Comparison of ENCODE assay signal across 26 cellular contexts in genomic region chr10:31116226-31116625, GRCh38.
"Had no signal": no experiment of that assay in that cellular context is flagged by ENCODE, and none has a peak within 500 bp of the region (broad histone marks: within the 10 kb centered on the region; RNA-seq: fewer than 3 reads in every experiment).

No MANE protein-coding gene starts in this region.

- H3K9me3 ChIP-seq: pancreas, psoas muscle, sigmoid colon, uterus had no signal

- H3K4me3 Mint-ChIP-seq: activated T-helper 17 cell treated with anti-CD3 and anti-CD28 coated beads, Interleukin-2, amount 50 U/mL, for 72 hours; naive thymus-derived CD4-positive, alpha-beta T cell; type B pancreatic cell had no signal

- H3K4me1 ChIP-seq: psoas muscle, uterus had no signal

- H3K27me3 ChIP-seq: esophagus squamous epithelium, pancreas, sigmoid colon, uterus had no signal

- H3K27me3 Mint-ChIP-seq: activated T-helper 17 cell treated with anti-CD3 and anti-CD28 coated beads, Interleukin-2, amount 50 U/mL, for 72 hours; type B pancreatic cell had no signal

- H3K4me1 Mint-ChIP-seq: activated T-helper 17 cell treated with anti-CD3 and anti-CD28 coated beads, Interleukin-2, amount 50 U/mL, for 72 hours had no signal

- H3K9me3 Mint-ChIP-seq: activated T-helper 17 cell treated with anti-CD3 and anti-CD28 coated beads, Interleukin-2, amount 50 U/mL, for 72 hours had no signal

- H3K27ac Mint-ChIP-seq: activated T-helper 17 cell treated with anti-CD3 and anti-CD28 coated beads, Interleukin-2, amount 50 U/mL, for 72 hours; naive thymus-derived CD4-positive, alpha-beta T cell; type B pancreatic cell had no signal

- H3K4me3 ChIP-seq: esophagus squamous epithelium, pancreas, psoas muscle, sigmoid colon, uterus had no signal

- H3K36me3 ChIP-seq: esophagus squamous epithelium, pancreas, sigmoid colon, uterus had no signal

- DNase-seq: activated CD4-positive, alpha-beta T cell treated with anti-CD3 and anti-CD28 coated beads for 4 hours; activated CD4-positive, alpha-beta T cell treated with anti-CD3 and anti-CD28 coated beads, Interleukin-2, amount 50 U/mL, for 4 hours; activated CD8-positive, alpha-beta memory T cell treated with anti-CD3 and anti-CD28 coated beads, Interleukin-2, amount 50 U/mL, for 4 hours; activated gamma-delta T cell treated with Interleukin-2 at 50 U/mL for 16 hours; activated naive CD4-positive, alpha-beta T cell treated with anti-CD3 and anti-CD28 coated beads, Interleukin-2, amount 50 U/mL, for 16 hours; activated T-cell treated with anti-CD3 and anti-CD28 coated beads, Interleukin-2, amount 50 U/mL, for 1 hour; dermis blood vessel endothelial cell; effector CD4-positive, alpha-beta T cell; esophagus squamous epithelium; glutamatergic neuron; hippocampal formation; left cardiac atrium; left ventricle myocardium superior; midbrain; naive thymus-derived CD4-positive, alpha-beta T cell; nucleus accumbens; pancreas; psoas muscle; sigmoid colon; small intestine; stimulated activated CD4-positive, alpha-beta T cell treated with anti-CD3 and anti-CD28 coated beads, Interleukin-4, amount 100 ng/mL, for 24 hours; stimulated activated naive CD4-positive, alpha-beta T cell; uterus had no signal

- ATAC-seq: activated T-helper 17 cell treated with anti-CD3 and anti-CD28 coated beads, Interleukin-2, amount 50 U/mL, for 72 hours; left cardiac atrium; left ventricle myocardium superior; naive thymus-derived CD4-positive, alpha-beta T cell; pancreas; psoas muscle had no signal

- H3K27ac ChIP-seq: epithelial cell of prostate, esophagus squamous epithelium, pancreas, psoas muscle, sigmoid colon, uterus had no signal

- H3K36me3 Mint-ChIP-seq: type B pancreatic cell had no signal
